1 cellular context compared by ENCODE assay signal in the genomic region with DNA sequence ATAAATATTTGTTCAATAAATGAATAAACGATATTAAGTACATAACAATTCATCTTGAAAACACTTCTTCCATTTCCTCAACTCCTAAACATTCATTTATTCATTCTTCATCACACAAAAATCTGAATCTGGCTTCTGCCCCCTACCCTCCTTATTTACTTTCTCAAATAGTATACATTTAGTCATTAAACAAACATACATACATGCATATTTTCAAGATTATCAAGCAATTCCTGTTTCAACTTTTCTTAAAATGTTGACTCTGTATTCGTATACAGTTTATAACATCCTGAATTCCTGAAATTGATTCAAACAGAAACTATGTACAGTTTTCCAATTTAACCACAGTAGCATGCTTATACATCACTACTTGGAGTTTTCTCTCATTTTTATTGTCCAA.
TF ChIP-seq lines count a peak whose summit lies in the region.

No MANE protein-coding gene starts in this region.

TF ChIP-seq in GM23338, 12 proteins besides CTCF, POLR2A, EP300 and RAD21:
- TF ChIP-seq, protein P1, sequence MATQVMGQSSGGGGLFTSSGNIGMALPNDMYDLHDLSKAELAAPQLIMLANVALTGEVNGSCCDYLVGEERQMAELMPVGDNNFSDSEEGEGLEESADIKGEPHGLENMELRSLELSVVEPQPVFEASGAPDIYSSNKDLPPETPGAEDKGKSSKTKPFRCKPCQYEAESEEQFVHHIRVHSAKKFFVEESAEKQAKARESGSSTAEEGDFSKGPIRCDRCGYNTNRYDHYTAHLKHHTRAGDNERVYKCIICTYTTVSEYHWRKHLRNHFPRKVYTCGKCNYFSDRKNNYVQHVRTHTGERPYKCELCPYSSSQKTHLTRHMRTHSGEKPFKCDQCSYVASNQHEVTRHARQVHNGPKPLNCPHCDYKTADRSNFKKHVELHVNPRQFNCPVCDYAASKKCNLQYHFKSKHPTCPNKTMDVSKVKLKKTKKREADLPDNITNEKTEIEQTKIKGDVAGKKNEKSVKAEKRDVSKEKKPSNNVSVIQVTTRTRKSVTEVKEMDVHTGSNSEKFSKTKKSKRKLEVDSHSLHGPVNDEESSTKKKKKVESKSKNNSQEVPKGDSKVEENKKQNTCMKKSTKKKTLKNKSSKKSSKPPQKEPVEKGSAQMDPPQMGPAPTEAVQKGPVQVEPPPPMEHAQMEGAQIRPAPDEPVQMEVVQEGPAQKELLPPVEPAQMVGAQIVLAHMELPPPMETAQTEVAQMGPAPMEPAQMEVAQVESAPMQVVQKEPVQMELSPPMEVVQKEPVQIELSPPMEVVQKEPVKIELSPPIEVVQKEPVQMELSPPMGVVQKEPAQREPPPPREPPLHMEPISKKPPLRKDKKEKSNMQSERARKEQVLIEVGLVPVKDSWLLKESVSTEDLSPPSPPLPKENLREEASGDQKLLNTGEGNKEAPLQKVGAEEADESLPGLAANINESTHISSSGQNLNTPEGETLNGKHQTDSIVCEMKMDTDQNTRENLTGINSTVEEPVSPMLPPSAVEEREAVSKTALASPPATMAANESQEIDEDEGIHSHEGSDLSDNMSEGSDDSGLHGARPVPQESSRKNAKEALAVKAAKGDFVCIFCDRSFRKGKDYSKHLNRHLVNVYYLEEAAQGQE (IDR thresholded peaks at IDR 0.05; ENCODE audit: unreplicated experiment) = no peak
- TF ChIP-seq, protein P2, sequence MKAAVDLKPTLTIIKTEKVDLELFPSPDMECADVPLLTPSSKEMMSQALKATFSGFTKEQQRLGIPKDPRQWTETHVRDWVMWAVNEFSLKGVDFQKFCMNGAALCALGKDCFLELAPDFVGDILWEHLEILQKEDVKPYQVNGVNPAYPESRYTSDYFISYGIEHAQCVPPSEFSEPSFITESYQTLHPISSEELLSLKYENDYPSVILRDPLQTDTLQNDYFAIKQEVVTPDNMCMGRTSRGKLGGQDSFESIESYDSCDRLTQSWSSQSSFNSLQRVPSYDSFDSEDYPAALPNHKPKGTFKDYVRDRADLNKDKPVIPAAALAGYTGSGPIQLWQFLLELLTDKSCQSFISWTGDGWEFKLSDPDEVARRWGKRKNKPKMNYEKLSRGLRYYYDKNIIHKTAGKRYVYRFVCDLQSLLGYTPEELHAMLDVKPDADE (IDR thresholded peaks at IDR 0.05) = no peak
- no peak for TF ChIP-seq JUNB (IDR thresholded peaks at IDR 0.05; ENCODE audit: unreplicated experiment)
- TF ChIP-seq EZH2phosphoT487 (IDR thresholded peaks at IDR 0.05; ENCODE audit: unreplicated experiment) = no peak
- TF ChIP-seq ZNF114 (CRISPR knock-in tag; IDR thresholded peaks at IDR 0.05) = no peak
- no peak for TF ChIP-seq NANOG (IDR thresholded peaks at IDR 0.05; ENCODE audit: borderline replicate concordance)
- TF ChIP-seq POLR2AphosphoS5 (IDR thresholded peaks at IDR 0.05; ENCODE audit: low read depth) = no peak
- no peak for TF ChIP-seq EZH2 (IDR thresholded peaks at IDR 0.05; ENCODE audit: low read depth, unreplicated experiment)
- no peak for TF ChIP-seq ZNF331 (CRISPR knock-in tag; IDR thresholded peaks at IDR 0.05; ENCODE audit: low read depth)
- TF ChIP-seq, protein P3, sequence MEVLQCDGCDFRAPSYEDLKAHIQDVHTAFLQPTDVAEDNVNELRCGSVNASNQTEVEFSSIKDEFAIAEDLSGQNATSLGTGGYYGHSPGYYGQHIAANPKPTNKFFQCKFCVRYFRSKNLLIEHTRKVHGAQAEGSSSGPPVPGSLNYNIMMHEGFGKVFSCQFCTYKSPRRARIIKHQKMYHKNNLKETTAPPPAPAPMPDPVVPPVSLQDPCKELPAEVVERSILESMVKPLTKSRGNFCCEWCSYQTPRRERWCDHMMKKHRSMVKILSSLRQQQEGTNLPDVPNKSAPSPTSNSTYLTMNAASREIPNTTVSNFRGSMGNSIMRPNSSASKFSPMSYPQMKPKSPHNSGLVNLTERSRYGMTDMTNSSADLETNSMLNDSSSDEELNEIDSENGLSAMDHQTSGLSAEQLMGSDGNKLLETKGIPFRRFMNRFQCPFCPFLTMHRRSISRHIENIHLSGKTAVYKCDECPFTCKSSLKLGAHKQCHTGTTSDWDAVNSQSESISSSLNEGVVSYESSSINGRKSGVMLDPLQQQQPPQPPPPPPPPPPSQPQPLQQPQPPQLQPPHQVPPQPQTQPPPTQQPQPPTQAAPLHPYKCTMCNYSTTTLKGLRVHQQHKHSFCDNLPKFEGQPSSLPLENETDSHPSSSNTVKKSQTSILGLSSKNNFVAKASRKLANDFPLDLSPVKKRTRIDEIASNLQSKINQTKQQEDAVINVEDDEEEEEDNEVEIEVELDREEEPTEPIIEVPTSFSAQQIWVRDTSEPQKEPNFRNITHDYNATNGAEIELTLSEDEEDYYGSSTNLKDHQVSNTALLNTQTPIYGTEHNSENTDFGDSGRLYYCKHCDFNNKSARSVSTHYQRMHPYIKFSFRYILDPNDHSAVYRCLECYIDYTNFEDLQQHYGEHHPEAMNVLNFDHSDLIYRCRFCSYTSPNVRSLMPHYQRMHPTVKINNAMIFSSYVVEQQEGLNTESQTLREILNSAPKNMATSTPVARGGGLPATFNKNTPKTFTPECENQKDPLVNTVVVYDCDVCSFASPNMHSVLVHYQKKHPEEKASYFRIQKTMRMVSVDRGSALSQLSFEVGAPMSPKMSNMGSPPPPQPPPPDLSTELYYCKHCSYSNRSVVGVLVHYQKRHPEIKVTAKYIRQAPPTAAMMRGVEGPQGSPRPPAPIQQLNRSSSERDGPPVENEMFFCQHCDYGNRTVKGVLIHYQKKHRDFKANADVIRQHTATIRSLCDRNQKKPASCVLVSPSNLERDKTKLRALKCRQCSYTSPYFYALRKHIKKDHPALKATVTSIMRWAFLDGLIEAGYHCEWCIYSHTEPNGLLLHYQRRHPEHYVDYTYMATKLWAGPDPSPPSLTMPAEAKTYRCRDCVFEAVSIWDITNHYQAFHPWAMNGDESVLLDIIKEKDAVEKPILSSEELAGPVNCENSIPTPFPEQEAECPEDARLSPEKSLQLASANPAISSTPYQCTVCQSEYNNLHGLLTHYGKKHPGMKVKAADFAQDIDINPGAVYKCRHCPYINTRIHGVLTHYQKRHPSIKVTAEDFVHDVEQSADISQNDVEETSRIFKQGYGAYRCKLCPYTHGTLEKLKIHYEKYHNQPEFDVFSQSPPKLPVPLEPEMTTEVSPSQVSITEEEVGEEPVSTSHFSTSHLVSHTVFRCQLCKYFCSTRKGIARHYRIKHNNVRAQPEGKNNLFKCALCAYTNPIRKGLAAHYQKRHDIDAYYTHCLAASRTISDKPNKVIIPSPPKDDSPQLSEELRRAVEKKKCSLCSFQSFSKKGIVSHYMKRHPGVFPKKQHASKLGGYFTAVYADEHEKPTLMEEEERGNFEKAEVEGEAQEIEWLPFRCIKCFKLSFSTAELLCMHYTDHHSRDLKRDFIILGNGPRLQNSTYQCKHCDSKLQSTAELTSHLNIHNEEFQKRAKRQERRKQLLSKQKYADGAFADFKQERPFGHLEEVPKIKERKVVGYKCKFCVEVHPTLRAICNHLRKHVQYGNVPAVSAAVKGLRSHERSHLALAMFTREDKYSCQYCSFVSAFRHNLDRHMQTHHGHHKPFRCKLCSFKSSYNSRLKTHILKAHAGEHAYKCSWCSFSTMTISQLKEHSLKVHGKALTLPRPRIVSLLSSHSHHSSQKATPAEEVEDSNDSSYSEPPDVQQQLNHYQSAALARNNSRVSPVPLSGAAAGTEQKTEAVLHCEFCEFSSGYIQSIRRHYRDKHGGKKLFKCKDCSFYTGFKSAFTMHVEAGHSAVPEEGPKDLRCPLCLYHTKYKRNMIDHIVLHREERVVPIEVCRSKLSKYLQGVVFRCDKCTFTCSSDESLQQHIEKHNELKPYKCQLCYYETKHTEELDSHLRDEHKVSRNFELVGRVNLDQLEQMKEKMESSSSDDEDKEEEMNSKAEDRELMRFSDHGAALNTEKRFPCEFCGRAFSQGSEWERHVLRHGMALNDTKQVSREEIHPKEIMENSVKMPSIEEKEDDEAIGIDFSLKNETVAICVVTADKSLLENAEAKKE (CRISPR knock-in tag; IDR thresholded peaks at IDR 0.05) = no peak
- TF ChIP-seq STAT1 (IDR thresholded peaks at IDR 0.05; ENCODE audit: unreplicated experiment) = no peak
- TF ChIP-seq CREB1 (CRISPR knock-in tag; IDR thresholded peaks at IDR 0.05; ENCODE audit: low read depth) = no peak
